Comparison of ENCODE assay signal across 8 cellular contexts in genomic region chr9:101705135-101705661, GRCh38. TPM values are rescaled to one million over a fixed set of nuclear protein-coding genes. Genes with fewer than 3 reads are reported as not detected.
DNase-seq lines count a peak whose midpoint lies in the region; ATAC-seq, FAIRE-seq and TF ChIP-seq lines count a peak whose summit lies in the region.

No MANE protein-coding gene starts in this region.

- WGBS in mammary epithelial cell (ENCODE audit: low coverage, missing lambda C conversion rate): 35% methylated on average over 9 of the region's 21 CpGs
- WGBS in mesendoderm (ENCODE audit: extremely low coverage, insufficient coverage, low lambda C conversion rate): no CpG with 5 or more reads among the region's 21 CpGs

- no peak overlapping the region for H2BK5ac ChIP-seq in mesendoderm (ENCODE audit: low read length)

- BruUV-seq in mammary epithelial cell (replicated peaks; lab: Mats Ljungman, UMichigan): no TSS peak

- FAIRE-seq in urothelium cell line (lab: Jason Lieb, UNC): peak; percentile 32

- H3K79me2 ChIP-seq in mammary epithelial cell (ENCODE audit: insufficient read depth, low read length): no peaks in the 10 kb centered on the region
- no peaks in the 10 kb centered on the region for H3K79me2 ChIP-seq in mesendoderm (ENCODE audit: control insufficient read depth, insufficient read depth, low read length)

- H2AFZ ChIP-seq in mammary epithelial cell (ENCODE audit: low read depth, low read length): peak overlapping the region; percentile 40

- in situ Hi-C loops in mammary epithelial cell (cut with MboI; ENCODE audit: low sequenced_read_pairs in 2 of 2): no loop called here

- no peak overlapping the region for H4K5ac ChIP-seq in mesendoderm (ENCODE audit: low read length)

- H3K9me3 Mint-ChIP-seq in activated CD4-positive, alpha-beta T cell treated with anti-CD3 and anti-CD28 coated beads for 36 hours (ENCODE audit: low read depth): no peaks in the 10 kb centered on the region
- H3K9me3 Mint-ChIP-seq in stimulated activated effector memory CD8-positive, alpha-beta T cell treated with anti-CD3 and anti-CD28 coated beads, Interleukin-12 subunit alpha, Interleukin-12 subunit beta, amount 100 ng/mL, for 72 hours: no peaks in the 10 kb centered on the region

- H3K4me3 ChIP-seq in mammary epithelial cell (replicated peaks in 1 of 3; ENCODE audit: insufficient read depth in 1 of 3, low read depth in 2 of 3, low read length in 3 of 3) (no peak overlapping the region), mesendoderm (ENCODE audit: low read length) (no peak overlapping the region)

- peak overlapping the region; percentile 70 for H3K56ac ChIP-seq in mesendoderm (ENCODE audit: low read length)

- dilution Hi-C loops in mammary epithelial cell (cut with HindIII; ENCODE audit: low sequenced_read_pairs): no loop called here

- H3K4me1 ChIP-seq in mammary epithelial cell (ENCODE audit: insufficient read depth, low read length) (no peaks in the 10 kb centered on the region), mesendoderm (ENCODE audit: control insufficient read depth, low read depth, low read length) (no peaks in the 10 kb centered on the region)

- H2BK120ac ChIP-seq in mesendoderm (ENCODE audit: low read depth, low read length): no peak overlapping the region

- no peak overlapping the region for H3K27ac Mint-ChIP-seq in activated CD4-positive, alpha-beta T cell treated with anti-CD3 and anti-CD28 coated beads for 36 hours
- no peak overlapping the region for H3K27ac Mint-ChIP-seq in stimulated activated effector memory CD8-positive, alpha-beta T cell treated with anti-CD3 and anti-CD28 coated beads, Interleukin-12 subunit alpha, Interleukin-12 subunit beta, amount 100 ng/mL, for 72 hours

- no peak overlapping the region for H2AK5ac ChIP-seq in mesendoderm (ENCODE audit: low read length)

- peaks cover 15% of the 10 kb centered on the region for H3K27me3 Mint-ChIP-seq in activated CD4-positive, alpha-beta T cell treated with anti-CD3 and anti-CD28 coated beads for 36 hours

- no peaks in the 10 kb centered on the region for H3K9me3 ChIP-seq in mammary epithelial cell (replicated peaks; ENCODE audit: insufficient read depth, low read length)

- H3K79me1 ChIP-seq in mesendoderm (ENCODE audit: low read length): no peaks in the 10 kb centered on the region

- H3K9ac ChIP-seq in mammary epithelial cell (ENCODE audit: insufficient read depth, low read length) (no peak overlapping the region), mesendoderm (ENCODE audit: low read length) (peak overlapping the region; percentile 51)

- peak overlapping the region; percentile 59 for H3K4me3 Mint-ChIP-seq in activated CD4-positive, alpha-beta T cell treated with anti-CD3 and anti-CD28 coated beads for 36 hours
- no peak overlapping the region for H3K4me3 Mint-ChIP-seq in stimulated activated effector memory CD8-positive, alpha-beta T cell treated with anti-CD3 and anti-CD28 coated beads, Interleukin-12 subunit alpha, Interleukin-12 subunit beta, amount 100 ng/mL, for 72 hours

- H3K18ac ChIP-seq in mesendoderm (ENCODE audit: low read length): no peak overlapping the region

- H3K4ac ChIP-seq in mesendoderm (ENCODE audit: low read depth, low read length): no peak overlapping the region

- DNase-seq in activated CD4-positive, alpha-beta T cell treated with anti-CD3 and anti-CD28 coated beads for 36 hours: peak; percentile 54
- DNase-seq in activated CD4-positive, alpha-beta T cell treated with anti-CD3 and anti-CD28 coated beads for 1 hour: no peak
- DNase-seq in SHP77 (lab: John Stamatoyannopoulos, UW) (peak; percentile 75 to 84), mammary epithelial cell (peak; percentile 19), mesendoderm (peak; percentile 84), urothelium cell line (ENCODE audit: low spot score) (peak; percentile 75)
- no peak for DNase-seq in stimulated activated effector memory CD8-positive, alpha-beta T cell treated with anti-CD3 and anti-CD28 coated beads, Interleukin-12 subunit alpha, Interleukin-12 subunit beta, amount 100 ng/mL, for 72 hours (ENCODE audit: low spot score in 2 of 2)

- no peaks in the 10 kb centered on the region for H3K27me3 ChIP-seq in mammary epithelial cell (ENCODE audit: insufficient read depth, low read length)
- H3K27me3 ChIP-seq in mesendoderm (ENCODE audit: insufficient read depth, low read length, poor library complexity): no peaks in the 10 kb centered on the region

- peak in 1 of 2 donors; percentile 15 for TF ChIP-seq CTCF in mammary epithelial cell (conservative IDR thresholded peaks at IDR 0.05 in 1 of 2, IDR thresholded peaks at IDR 0.05 in 1 of 2; ENCODE audit: extremely low read depth in 1 of 2, insufficient read depth in 1 of 2, low read depth in 1 of 2, low read length in 2 of 2)

- no peaks in the 10 kb centered on the region for H3K36me3 Mint-ChIP-seq in activated CD4-positive, alpha-beta T cell treated with anti-CD3 and anti-CD28 coated beads for 36 hours (ENCODE audit: low read depth)
- no peaks in the 10 kb centered on the region for H3K36me3 Mint-ChIP-seq in stimulated activated effector memory CD8-positive, alpha-beta T cell treated with anti-CD3 and anti-CD28 coated beads, Interleukin-12 subunit alpha, Interleukin-12 subunit beta, amount 100 ng/mL, for 72 hours

- H3K36me3 ChIP-seq in mammary epithelial cell (ENCODE audit: insufficient read depth, low read length): no peaks in the 10 kb centered on the region
- no peaks in the 10 kb centered on the region for H3K36me3 ChIP-seq in mesendoderm (ENCODE audit: control insufficient read depth, insufficient read depth, low read length)

- CTCF ChIA-PET in activated CD4-positive, alpha-beta T cell treated with anti-CD3 and anti-CD28 coated beads for 36 hours (lab: Charles Lee): no interaction called here
- CTCF ChIA-PET in mammary epithelial cell (lab: Charles Lee; ENCODE audit: low non-redundant PET): no interaction called here

- H3K4me2 ChIP-seq in mammary epithelial cell (ENCODE audit: insufficient read depth, low read depth, low read length) (peak overlapping the region; percentile 20), mesendoderm (ENCODE audit: low read length) (peak overlapping the region; percentile 76)

- POLR2A ChIA-PET in activated CD4-positive, alpha-beta T cell treated with anti-CD3 and anti-CD28 coated beads for 36 hours (lab: Charles Lee): no interaction called here

- no peak overlapping the region for H4K8ac ChIP-seq in mesendoderm (ENCODE audit: low read depth, low read length)

- ATAC-seq in activated CD4-positive, alpha-beta T cell treated with anti-CD3 and anti-CD28 coated beads for 36 hours: peak; percentile 92
- peak; percentile 47 for ATAC-seq in HG03060 (IDR thresholded peaks at IDR 0.05; ENCODE audit: low read depth, unreplicated experiment)
- ATAC-seq in stimulated activated effector memory CD8-positive, alpha-beta T cell treated with anti-CD3 and anti-CD28 coated beads, Interleukin-12 subunit alpha, Interleukin-12 subunit beta, amount 100 ng/mL, for 72 hours: no peak

- intact Hi-C loops in activated CD4-positive, alpha-beta T cell treated with anti-CD3 and anti-CD28 coated beads for 36 hours (cut with DNase I, micrococcal nuclease): loop anchor here in 1 of 2 experiments (5.0 kb wide), 1 partner anchor 103 kb away; no protein-coding TSS in a partner anchor
- intact Hi-C loops in mammary epithelial cell (cut with micrococcal nuclease): no loop called here

- H4K20me1 ChIP-seq in mammary epithelial cell (ENCODE audit: insufficient read depth, low read length): no peaks in the 10 kb centered on the region

- no peak overlapping the region for H2BK15ac ChIP-seq in mesendoderm (replicated peaks; ENCODE audit: low read depth)

- H3K4me1 Mint-ChIP-seq in activated CD4-positive, alpha-beta T cell treated with anti-CD3 and anti-CD28 coated beads for 36 hours: peaks cover 4% of the 10 kb centered on the region
- no peaks in the 10 kb centered on the region for H3K4me1 Mint-ChIP-seq in stimulated activated effector memory CD8-positive, alpha-beta T cell treated with anti-CD3 and anti-CD28 coated beads, Interleukin-12 subunit alpha, Interleukin-12 subunit beta, amount 100 ng/mL, for 72 hours

- H3K27ac ChIP-seq in mammary epithelial cell (ENCODE audit: insufficient read depth, low read depth, low read length) (no peak overlapping the region), mesendoderm (ENCODE audit: low read depth, low read length) (no peak overlapping the region)

- H3K23ac ChIP-seq in mesendoderm (ENCODE audit: low read length): no peak overlapping the region

RNA-seq across cellular contexts. Expression of gene GRIN3A, which starts 33.2 kb away (rescaled TPM):
- total RNA-seq in activated CD4-positive, alpha-beta T cell treated with anti-CD3 and anti-CD28 coated beads for 36 hours: not detected
- total RNA-seq in mammary epithelial cell: not detected
- polyA plus RNA-seq in mammary epithelial cell: not detected
- not detected for polyA minus RNA-seq in mammary epithelial cell
- polyA plus RNA-seq in mesendoderm (2013, experiment 1 of 2): under 0.01 TPM
- 0.01 TPM for polyA plus RNA-seq in mesendoderm (2013, experiment 2 of 2)

Comparison
In these comparisons a context has a peak if more than half of its experiments do, and no peak if none do; other contexts are left out.
1. DNase-seq: peak in activated CD4-positive, alpha-beta T cell treated with anti-CD3 and anti-CD28 coated beads for 36 hours (single experiment), SHP77 (2 of 2), mammary epithelial cell (single experiment), mesendoderm (single experiment) and urothelium cell line (single experiment); none in activated CD4-positive, alpha-beta T cell treated with anti-CD3 and anti-CD28 coated beads for 1 hour (single experiment) and stimulated activated effector memory CD8-positive, alpha-beta T cell treated with anti-CD3 and anti-CD28 coated beads, Interleukin-12 subunit alpha, Interleukin-12 subunit beta, amount 100 ng/mL, for 72 hours (0 of 2).